In genomic region chr19:49879243-49879960, GRCh38 we compare ENCODE assay signal across 1 cellular context.
TF ChIP-seq lines count a peak whose summit lies in the region.

No MANE protein-coding gene starts in this region.

TF ChIP-seq in IMR-90, 13 proteins besides CTCF, POLR2A, EP300 and RAD21:
- TF ChIP-seq RCOR1 (IDR thresholded peaks at IDR 0.05; ENCODE audit: insufficient replicate concordance, low read length) = no peak
- TF ChIP-seq USF2 (IDR thresholded peaks at IDR 0.05; ENCODE audit: low read depth, low read length) = no peak
- TF ChIP-seq FOS (IDR thresholded peaks at IDR 0.05; ENCODE audit: low read depth, low read length) = no peak
- no peak for TF ChIP-seq SMC3 (IDR thresholded peaks at IDR 0.05; ENCODE audit: low read depth, low read length)
- TF ChIP-seq MAFK (IDR thresholded peaks at IDR 0.05; ENCODE audit: low read depth, low read length) = no peak
- no peak for TF ChIP-seq BHLHE40 (IDR thresholded peaks at IDR 0.05; ENCODE audit: low read depth, low read length)
- no peak for TF ChIP-seq ELK1 (IDR thresholded peaks at IDR 0.05; ENCODE audit: borderline replicate concordance, low read depth, low read length)
- no peak for TF ChIP-seq CHD1 (IDR thresholded peaks at IDR 0.05; ENCODE audit: low read depth, low read length)
- TF ChIP-seq MAZ (IDR thresholded peaks at IDR 0.05; ENCODE audit: borderline replicate concordance, low read depth, low read length) = no peak
- no peak for TF ChIP-seq MXI1 (IDR thresholded peaks at IDR 0.05; ENCODE audit: borderline replicate concordance, low read depth, low read length)
- TF ChIP-seq RFX5 (IDR thresholded peaks at IDR 0.05; ENCODE audit: low read depth, low read length) = no peak
- no peak for TF ChIP-seq NFE2L2 (IDR thresholded peaks at IDR 0.05; ENCODE audit: low read depth, low read length)
- TF ChIP-seq CEBPB (IDR thresholded peaks at IDR 0.05; ENCODE audit: low read depth, low read length) = no peak
TF ChIP-seq in IMR-90: peak in this region for 0.
